In the genomic region with DNA sequence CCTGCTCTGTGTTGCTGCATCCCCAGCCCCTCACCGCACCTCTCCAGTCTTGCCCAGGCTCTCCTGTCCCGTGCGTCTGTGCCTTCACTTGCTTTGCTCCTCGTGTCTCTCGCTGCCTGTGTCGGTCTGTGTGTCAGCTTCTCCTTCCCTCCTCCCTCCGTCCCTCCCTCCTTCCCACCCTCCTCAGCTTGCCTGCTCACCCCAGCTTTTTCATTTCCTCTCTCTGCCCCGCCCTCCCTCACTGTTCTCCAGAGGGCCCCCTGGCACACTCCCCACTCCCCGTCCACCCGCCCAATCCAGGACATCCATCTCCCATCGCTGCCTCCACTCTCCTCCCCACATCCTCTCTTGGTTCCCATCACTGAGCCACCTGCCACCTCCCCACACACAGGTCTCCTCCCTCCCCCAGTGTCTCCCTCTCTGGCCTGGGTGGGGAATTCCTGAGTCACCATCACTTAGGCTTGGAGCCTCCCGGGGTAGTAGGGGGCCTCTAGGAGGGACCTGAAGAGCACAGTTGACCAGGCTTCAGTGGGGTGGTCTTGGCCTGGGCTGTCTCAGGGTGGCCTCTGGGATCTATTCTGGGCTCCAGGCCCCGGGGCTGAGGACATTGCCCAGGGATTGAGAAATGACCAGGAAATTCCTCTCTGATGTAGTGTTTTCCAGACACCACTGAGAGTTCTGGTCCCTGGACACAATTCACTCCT, we compare ENCODE assay signal across 8 cellular contexts. TPM values are rescaled to one million over a fixed set of nuclear protein-coding genes. Genes with fewer than 3 reads are reported as not detected.
DNase-seq lines count a peak whose midpoint lies in the region; ATAC-seq and TF ChIP-seq lines count a peak whose summit lies in the region.

Gene PTGIR, minus strand, starts transcription at position 132 of the 704 bp plus-strand sequence. CDS start 864 bp downstream, outside the sequence.

- TF ChIP-seq POLR2A in suprapubic skin (IDR thresholded peaks at IDR 0.05): no peak

- peaks cover 13% of the 10 kb centered on the region for H3K27me3 Mint-ChIP-seq in GM23338 (ENCODE audit: insufficient read depth, low read depth, poor library complexity)

- no peaks in the 10 kb centered on the region for H3K36me3 ChIP-seq in GM23338 (ENCODE audit: insufficient read depth)
- no peaks in the 10 kb centered on the region for H3K36me3 ChIP-seq in suprapubic skin

- H3K27me3 ChIP-seq in GM23338 (ENCODE audit: insufficient read depth) (no peaks in the 10 kb centered on the region), suprapubic skin (no peaks in the 10 kb centered on the region)

- H3K4me2 ChIP-seq in GM23338: no peak within 1 kb of the TSS

- no peaks in the 10 kb centered on the region for H3K9me2 ChIP-seq in GM23338 (ENCODE audit: insufficient read depth)

- H2AFZ ChIP-seq in GM23338: no peak within 1 kb of the TSS

- POLR2A ChIA-PET in activated CD8-positive, alpha-beta memory T cell treated with anti-CD3 and anti-CD28 coated beads for 36 hours (lab: Charles Lee): no interaction called here

- WGBS in suprapubic skin: 19% methylated on average over 13 of the region's 13 CpGs

- H3F3A ChIP-seq in GM23338 (replicated peaks; ENCODE audit: low read depth): no peaks in the 10 kb centered on the region

- no peaks in the 10 kb centered on the region for H3K9me3 Mint-ChIP-seq in GM23338

- DNase-seq in AG08396 (ENCODE audit: low spot score): peak; percentile 81
- DNase-seq in GM23338 (ENCODE audit: low spot score): peak; percentile 40
- DNase-seq in islet precursor cell: peak; percentile 74
- peak in 1 of 2 donors; percentile 87 for DNase-seq in suprapubic skin (ENCODE audit: low spot score in 2 of 2)
- no peak for DNase-seq in NK-92 (lab: John Stamatoyannopoulos, UW; ENCODE audit: unreplicated experiment)
- no peak for DNase-seq in NCI-H774 (lab: John Stamatoyannopoulos, UW)
- no peak for DNase-seq in NCI-H1436 (lab: John Stamatoyannopoulos, UW)

- no peak within 1 kb of the TSS for H3K27ac Mint-ChIP-seq in GM23338

- H3K4me3 ChIP-seq in GM23338: no peak within 1 kb of the TSS
- H3K4me3 ChIP-seq in suprapubic skin: peak within 1 kb of the TSS; percentile 13

- TF ChIP-seq CTCF in GM23338 (conservative IDR thresholded peaks at IDR 0.05; ENCODE audit: low read depth in 2 of 2) (no peak), suprapubic skin (IDR thresholded peaks at IDR 0.05) (no peak)

- no peak for TF ChIP-seq EP300 in suprapubic skin (IDR thresholded peaks at IDR 0.05)

- H3K9me3 ChIP-seq in suprapubic skin: no peaks in the 10 kb centered on the region

- H3K4me1 ChIP-seq in GM23338 (ENCODE audit: insufficient read depth) (no peaks in the 10 kb centered on the region), suprapubic skin (peaks cover 50% of the 10 kb centered on the region)

- no peak within 1 kb of the TSS for H3K4me3 Mint-ChIP-seq in GM23338

- H3K27ac ChIP-seq in GM23338 (ENCODE audit: low read depth) (no peak within 1 kb of the TSS), suprapubic skin (peak within 1 kb of the TSS; percentile 78)

- peak; percentile 43 for ATAC-seq in GM23338

- H3K4me1 Mint-ChIP-seq in GM23338: peaks cover 7% of the 10 kb centered on the region

- no peaks in the 10 kb centered on the region; the same call in 2 of the 3 replicates for H3K36me3 Mint-ChIP-seq in GM23338 (ENCODE audit: low read depth)

- H3K79me2 ChIP-seq in GM23338 (replicated peaks; ENCODE audit: insufficient read depth): no peaks in the 10 kb centered on the region

- CTCF ChIA-PET in activated CD8-positive, alpha-beta memory T cell treated with anti-CD3 and anti-CD28 coated beads for 36 hours (lab: Charles Lee): interaction anchor here (1.1 to 1.7 kb wide), 3 partner anchors 9 to 103 kb away, joined by 3 to 6 read pairs (median 3); no protein-coding TSS in a partner anchor

- no peaks in the 10 kb centered on the region for H4K20me1 ChIP-seq in GM23338 (replicated peaks; ENCODE audit: insufficient read depth)

TF ChIP-seq in GM23338, 12 proteins besides CTCF, POLR2A, EP300 and RAD21:
- TF ChIP-seq STAT1 (IDR thresholded peaks at IDR 0.05; ENCODE audit: unreplicated experiment) (no peak), JUNB (IDR thresholded peaks at IDR 0.05; ENCODE audit: unreplicated experiment) (no peak), ZNF331 (CRISPR knock-in tag; IDR thresholded peaks at IDR 0.05; ENCODE audit: low read depth) (no peak), EZH2phosphoT487 (IDR thresholded peaks at IDR 0.05; ENCODE audit: unreplicated experiment) (no peak), ZNF462 (CRISPR knock-in tag; IDR thresholded peaks at IDR 0.05) (no peak)
- TF ChIP-seq, protein P1, sequence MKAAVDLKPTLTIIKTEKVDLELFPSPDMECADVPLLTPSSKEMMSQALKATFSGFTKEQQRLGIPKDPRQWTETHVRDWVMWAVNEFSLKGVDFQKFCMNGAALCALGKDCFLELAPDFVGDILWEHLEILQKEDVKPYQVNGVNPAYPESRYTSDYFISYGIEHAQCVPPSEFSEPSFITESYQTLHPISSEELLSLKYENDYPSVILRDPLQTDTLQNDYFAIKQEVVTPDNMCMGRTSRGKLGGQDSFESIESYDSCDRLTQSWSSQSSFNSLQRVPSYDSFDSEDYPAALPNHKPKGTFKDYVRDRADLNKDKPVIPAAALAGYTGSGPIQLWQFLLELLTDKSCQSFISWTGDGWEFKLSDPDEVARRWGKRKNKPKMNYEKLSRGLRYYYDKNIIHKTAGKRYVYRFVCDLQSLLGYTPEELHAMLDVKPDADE (IDR thresholded peaks at IDR 0.05): no peak

RNA-seq across cellular contexts. Expression of gene PTGIR, which starts in this region (rescaled TPM):
- total RNA-seq in GM23338 (2014; rRNA removed; shearing (Covaris generic)): not detected in 2 replicates
- polyA plus RNA-seq in GM23338 (2016; fragmentation: Nextera tagmentation; extraction: Ambion mirVana): not detected in 2 replicates
- total RNA-seq in activated CD8-positive, alpha-beta memory T cell treated with anti-CD3 and anti-CD28 coated beads for 36 hours: 10 to 100 TPM; 24.2 to 24.8 TPM
- total RNA-seq in suprapubic skin: 1 to 10 TPM in 3 of 4 donors, under 1 TPM in 1; 0.57 to 6.7 (median 2.4) TPM

Comparison
In these comparisons a context has a peak if more than half of its experiments do, and no peak if none do; other contexts are left out.
1. Peak in DNase-seq and ATAC-seq in GM23338; RNA of the gene not detected or under 1 TPM.
2. DNase-seq: peak in AG08396 (single experiment) and islet precursor cell (single experiment); none in NK-92 (single experiment), NCI-H774 (single experiment) and NCI-H1436 (single experiment).